Comparison of ENCODE assay signal across 8 cellular contexts in genomic region chr19:13747098-13747453, GRCh38. TPM values are rescaled to one million over a fixed set of nuclear protein-coding genes. Genes with fewer than 3 reads are reported as not detected.
DNase-seq lines count a peak whose midpoint lies in the region; ATAC-seq and TF ChIP-seq lines count a peak whose summit lies in the region.

No MANE protein-coding gene starts in this region.

- no peaks in the 10 kb centered on the region for H3K27me3 Mint-ChIP-seq in activated naive CD4-positive, alpha-beta T cell treated with anti-CD3 and anti-CD28 coated beads for 36 hours (ENCODE audit: low read depth)

- peaks cover 5 to 11% of the 10 kb centered on the region in 2 donors for H3K4me1 ChIP-seq in ascending aorta
- peaks cover 10% of the 10 kb centered on the region for H3K4me1 ChIP-seq in lower lobe of right lung
- H3K4me1 ChIP-seq in tibial nerve, result peaks cover 0 to 32% (median 9%) of the 10 kb centered on the region in 4 donors

- peak overlapping the region; percentile 80 to 91 for H3K27ac ChIP-seq in ascending aorta
- H3K27ac ChIP-seq in lower lobe of right lung, result peak overlapping the region; percentile 90
- peak overlapping the region; percentile 85 to 96 (median 94) for H3K27ac ChIP-seq in tibial nerve

- H3K9me3 Mint-ChIP-seq in activated naive CD4-positive, alpha-beta T cell treated with anti-CD3 and anti-CD28 coated beads for 36 hours, result no peaks in the 10 kb centered on the region
- H3K9me3 Mint-ChIP-seq in activated naive CD4-positive, alpha-beta T cell treated with anti-CD3 and anti-CD28 coated beads, Interleukin-2, amount 50 U/mL, for 72 hours, result no peaks in the 10 kb centered on the region

- TF ChIP-seq CTCF in ascending aorta (IDR thresholded peaks at IDR 0.05) (no peak), lower lobe of right lung (IDR thresholded peaks at IDR 0.05) (no peak), tibial nerve (IDR thresholded peaks at IDR 0.05) (no peak)

- H3K4me1 Mint-ChIP-seq in activated naive CD4-positive, alpha-beta T cell treated with anti-CD3 and anti-CD28 coated beads for 36 hours (ENCODE audit: low read depth), result peaks cover 35% of the 10 kb centered on the region

- ATAC-seq in activated naive CD4-positive, alpha-beta T cell treated with anti-CD3 and anti-CD28 coated beads, Interleukin-2, amount 50 U/mL, for 72 hours, result no peak
- ATAC-seq in lower lobe of right lung (no peak), HG03108 (IDR thresholded peaks at IDR 0.05; ENCODE audit: unreplicated experiment) (no peak)

- 89 to 90% methylated on average over 8 of the region's 8 CpGs for WGBS in tibial nerve, 2 donors

- CTCF ChIA-PET in activated naive CD4-positive, alpha-beta T cell treated with anti-CD3 and anti-CD28 coated beads for 36 hours (lab: Charles Lee), result interaction anchor here (0.6 to 1.0 kb wide), 2 partner anchors 345 to 655 kb away, joined by 3 to 5 read pairs; no protein-coding TSS in a partner anchor

- H3K9me3 ChIP-seq in ascending aorta (peaks cover 0 to 3% of the 10 kb centered on the region in 2 donors), lower lobe of right lung (no peaks in the 10 kb centered on the region), tibial nerve (peaks cover 0 to 4% (median 0%) of the 10 kb centered on the region in 4 donors)

- H3K4me3 Mint-ChIP-seq in activated naive CD4-positive, alpha-beta T cell treated with anti-CD3 and anti-CD28 coated beads for 36 hours, result peak overlapping the region; percentile 84

- peaks cover 5% of the 10 kb centered on the region for H3K36me3 Mint-ChIP-seq in activated naive CD4-positive, alpha-beta T cell treated with anti-CD3 and anti-CD28 coated beads for 36 hours (ENCODE audit: low read depth)
- peaks cover 9 to 11% of the 10 kb centered on the region in 2 donors for H3K36me3 Mint-ChIP-seq in activated naive CD4-positive, alpha-beta T cell treated with anti-CD3 and anti-CD28 coated beads, Interleukin-2, amount 50 U/mL, for 72 hours

- intact Hi-C loops in activated naive CD4-positive, alpha-beta T cell treated with anti-CD3 and anti-CD28 coated beads for 36 hours (cut with micrococcal nuclease), result loop anchor here (1.0 kb wide), 3 partner anchors 16 to 239 kb away; partner anchors contain the start of gene C19orf53
- intact Hi-C loops in ascending aorta (cut with DNase I) (loop anchor here (1.0 to 5.0 kb wide), 5 partner anchors 16 to 370 kb away; partner anchors contain the start of gene PRKACA), lower lobe of right lung (cut with DNase I) (no loop called here)

- H3K27ac Mint-ChIP-seq in activated naive CD4-positive, alpha-beta T cell treated with anti-CD3 and anti-CD28 coated beads for 36 hours, result no peak overlapping the region
- peak overlapping the region in 1 of 2 donors; percentile 94 for H3K27ac Mint-ChIP-seq in activated naive CD4-positive, alpha-beta T cell treated with anti-CD3 and anti-CD28 coated beads, Interleukin-2, amount 50 U/mL, for 72 hours

- TF ChIP-seq POLR2A in tibial nerve (IDR thresholded peaks at IDR 0.05), result no peak

- DNase-seq in activated naive CD4-positive, alpha-beta T cell treated with anti-CD3 and anti-CD28 coated beads for 36 hours, result no peak
- no peak for DNase-seq in activated naive CD4-positive, alpha-beta T cell treated with anti-CD3 and anti-CD28 coated beads, Interleukin-2, amount 50 U/mL, for 72 hours (ENCODE audit: low spot score in 2 of 2)
- DNase-seq in ascending aorta (ENCODE audit: low spot score in 2 of 2), result no peak
- no peak for DNase-seq in lower lobe of right lung
- DNase-seq in tibial nerve (ENCODE audit: low spot score in 2 of 2), result no peak
- no peak for DNase-seq in midbrain (lab: John Stamatoyannopoulos, UW)
- DNase-seq in stimulated activated CD4-positive, alpha-beta T cell treated with anti-CD3 and anti-CD28 coated beads, Interleukin-15, amount 100 ng/mL, for 24 hours, result no peak

- H3K4me3 ChIP-seq in ascending aorta, result peak overlapping the region; percentile 78 to 90
- H3K4me3 ChIP-seq in lower lobe of right lung, result peak overlapping the region; percentile 73
- H3K4me3 ChIP-seq in tibial nerve, result peak overlapping the region in 3 of 4 donors; percentile 70 to 97 (median 85)

- no peak for TF ChIP-seq EP300 in tibial nerve (IDR thresholded peaks at IDR 0.05)

- H3K27me3 ChIP-seq in ascending aorta (no peaks in the 10 kb centered on the region), lower lobe of right lung (ENCODE audit: low read depth) (no peaks in the 10 kb centered on the region), tibial nerve (no peaks in the 10 kb centered on the region)

- H3K36me3 ChIP-seq in ascending aorta (peaks cover 5 to 9% of the 10 kb centered on the region in 2 donors), lower lobe of right lung (peaks cover 12% of the 10 kb centered on the region), tibial nerve (peaks cover 0 to 18% (median 0%) of the 10 kb centered on the region in 3 donors)

RNA-seq across cellular contexts. Expression of gene MRI1, which starts 17.2 kb away (rescaled TPM):
- 10 to 100 TPM; 14.0 to 14.8 TPM for total RNA-seq in activated naive CD4-positive, alpha-beta T cell treated with anti-CD3 and anti-CD28 coated beads for 36 hours
- total RNA-seq in activated naive CD4-positive, alpha-beta T cell treated with anti-CD3 and anti-CD28 coated beads, Interleukin-2, amount 50 U/mL, for 72 hours, result 10 to 100 TPM; 39.5 to 46.4 TPM
- total RNA-seq in ascending aorta, result 89.9 TPM
- 30.4 TPM for total RNA-seq in lower lobe of right lung
- 100 to 1,000 TPM in 2 of 4 donors, 10 to 100 TPM in 2; 52.4 to 167 (median 94.4) TPM for total RNA-seq in tibial nerve

RNA-seq across cellular contexts. Expression of gene C19orf53, which starts 27.2 kb away (rescaled TPM):
- 100 to 1,000 TPM; 116 to 132 TPM for total RNA-seq in activated naive CD4-positive, alpha-beta T cell treated with anti-CD3 and anti-CD28 coated beads for 36 hours
- total RNA-seq in activated naive CD4-positive, alpha-beta T cell treated with anti-CD3 and anti-CD28 coated beads, Interleukin-2, amount 50 U/mL, for 72 hours, result 100 to 1,000 TPM in 1 of 2 donors, 10 to 100 TPM in 1; 92.3 to 134 TPM
- total RNA-seq in ascending aorta (163 TPM), lower lobe of right lung (68.0 TPM), tibial nerve (100 to 1,000 TPM; 187 to 290 (median 235) TPM)

RNA-seq across cellular contexts. Expression of gene ZSWIM4, which starts 48.2 kb away (rescaled TPM):
- total RNA-seq in activated naive CD4-positive, alpha-beta T cell treated with anti-CD3 and anti-CD28 coated beads for 36 hours, result 1 to 10 TPM; 6.7 to 7.1 TPM
- total RNA-seq in activated naive CD4-positive, alpha-beta T cell treated with anti-CD3 and anti-CD28 coated beads, Interleukin-2, amount 50 U/mL, for 72 hours, result 1 to 10 TPM; 6.3 to 8.8 TPM
- 23.2 TPM for total RNA-seq in ascending aorta
- total RNA-seq in lower lobe of right lung, result 7.4 TPM
- total RNA-seq in tibial nerve, result 10 to 100 TPM in 1 of 4 donors, 1 to 10 TPM in 3; 2.8 to 19.8 (median 4.0) TPM
